9 cellular contexts compared by ENCODE assay signal in the genomic region with DNA sequence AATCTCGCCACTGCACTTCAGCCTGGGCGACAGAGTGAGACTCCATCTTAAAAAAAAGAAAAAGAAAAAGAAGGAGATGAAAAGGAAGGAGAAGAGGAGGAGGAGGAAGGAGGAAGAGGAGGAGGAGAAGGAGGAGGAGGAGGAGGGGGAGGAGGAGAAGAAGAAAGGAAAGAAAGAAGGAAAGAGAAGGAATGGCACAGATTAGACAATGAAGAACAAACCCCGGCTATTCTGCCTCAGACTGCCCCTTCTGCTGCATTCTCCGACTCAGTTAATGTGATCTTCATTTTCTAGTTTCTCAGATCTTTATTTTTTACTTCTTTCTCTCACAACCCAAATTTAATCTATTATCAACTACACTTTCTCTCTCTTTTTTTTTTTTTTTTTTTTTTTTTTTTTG. TPM values are rescaled to one million over a fixed set of nuclear protein-coding genes. Genes with fewer than 3 reads are reported as not detected.
"Had no signal": no experiment of that assay in that cellular context is flagged by ENCODE, and none has a peak within 500 bp of the region (broad histone marks: within the 10 kb centered on the region; RNA-seq: fewer than 3 reads in every experiment).

No MANE protein-coding gene starts in this region.

- H3K36me3 ChIP-seq: HAP-1 had no signal

- DNase-seq: GM23248, GOT3, H7, Kasumi-1, KG1 had no signal

- H3K9ac ChIP-seq: GM23248 had no signal

- H3K4me3 ChIP-seq: GM23248, HAP-1 had no signal

- H2AFZ ChIP-seq: GM23248 had no signal

- FAIRE-seq: HTR-8/SVneo had no signal

- H3K9me3 ChIP-seq: HAP-1 had no signal

- H3K4me1 ChIP-seq: HAP-1 had no signal

- H3K27ac ChIP-seq: GM23248 had no signal

- ATAC-seq: HCT116 had no signal

RNA-seq across cellular contexts. Expression of a gene that starts 40.1 kb away (rescaled TPM):
- polyA plus RNA-seq: IgD-negative memory B cell had no signal
